27 cellular contexts compared by ENCODE assay signal in the genomic region with DNA sequence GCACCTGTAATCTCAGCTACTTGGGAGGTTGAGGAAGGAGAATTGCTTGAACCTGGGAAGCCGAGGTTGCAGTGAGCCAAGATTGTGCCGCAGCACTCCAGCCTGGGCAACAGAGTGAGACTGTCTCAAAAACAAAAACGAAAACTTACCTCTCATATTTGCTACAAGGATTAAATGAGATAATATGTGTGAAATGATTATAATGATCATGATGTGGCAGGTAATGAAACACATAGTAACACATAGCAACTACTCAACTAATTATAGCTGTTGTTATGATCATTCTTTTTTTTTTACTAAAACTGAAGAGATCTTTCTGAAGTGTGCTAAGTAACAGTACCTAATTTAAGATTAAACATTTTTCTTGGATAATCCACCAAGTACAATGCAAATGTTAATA. TPM values are rescaled to one million over a fixed set of nuclear protein-coding genes. Genes with fewer than 3 reads are reported as not detected.
DNase-seq lines count a peak whose midpoint lies in the region; ATAC-seq and TF ChIP-seq lines count a peak whose summit lies in the region.
"Had no signal": no experiment of that assay in that cellular context is flagged by ENCODE, and none has a peak within 500 bp of the region (broad histone marks: within the 10 kb centered on the region; RNA-seq: fewer than 3 reads in every experiment).

No MANE protein-coding gene starts in this region.

- TF ChIP-seq RAD21 in HCT116 (IDR thresholded peaks at IDR 0.05; ENCODE audit: low read depth), result no peak

- H4K20me1 ChIP-seq in GM23338 (replicated peaks; ENCODE audit: insufficient read depth), result no peaks in the 10 kb centered on the region
- H4K20me1 ChIP-seq in HCT116 (ENCODE audit: insufficient read depth), result no peaks in the 10 kb centered on the region
- H4K20me1 ChIP-seq: BLaER1 had no signal

- no peaks in the 10 kb centered on the region for H3K9me3 Mint-ChIP-seq in activated naive CD4-positive, alpha-beta T cell treated with anti-CD3 and anti-CD28 coated beads for 36 hours
- H3K9me3 Mint-ChIP-seq in GM23338, result no peaks in the 10 kb centered on the region
- no peaks in the 10 kb centered on the region for H3K9me3 Mint-ChIP-seq in activated T-helper 17 cell treated with anti-CD3 and anti-CD28 coated beads, Interleukin-2, amount 50 U/mL, for 72 hours
- H3K9me3 Mint-ChIP-seq: CD8-positive, alpha-beta memory T cell had no signal

- H3K4me3 ChIP-seq in GM23338, result no peak overlapping the region
- no peak overlapping the region for H3K4me3 ChIP-seq in HCT116 (replicated peaks in 1 of 2; ENCODE audit: low read depth in 1 of 2, low read length in 2 of 2)
- H3K4me3 ChIP-seq in thyroid gland (replicated peaks in 1 of 3), result no peak overlapping the region

- no peak overlapping the region for H3K9ac ChIP-seq in HCT116 (ENCODE audit: low read length)

- BruUV-seq in HCT116 (replicated peaks; lab: Mats Ljungman, UMichigan), result no TSS peak

- H3K9me2 ChIP-seq in GM23338 (ENCODE audit: insufficient read depth) (no peaks in the 10 kb centered on the region), HCT116 (ENCODE audit: insufficient read depth) (no peaks in the 10 kb centered on the region)

- peaks cover 23% of the 10 kb centered on the region for H3K4me1 Mint-ChIP-seq in activated naive CD4-positive, alpha-beta T cell treated with anti-CD3 and anti-CD28 coated beads for 36 hours (ENCODE audit: low read depth)
- H3K4me1 Mint-ChIP-seq in GM23338, result peaks cover 29% of the 10 kb centered on the region; the same call in 2 of the 3 replicates
- peaks cover 17% of the 10 kb centered on the region for H3K4me1 Mint-ChIP-seq in activated T-helper 17 cell treated with anti-CD3 and anti-CD28 coated beads, Interleukin-2, amount 50 U/mL, for 72 hours

- H3K4me1 ChIP-seq in GM23338 (ENCODE audit: insufficient read depth) (peaks cover 25% of the 10 kb centered on the region), HCT116 (ENCODE audit: control insufficient read depth in 1 of 2, insufficient read depth in 2 of 2, low read length in 2 of 2) (peaks cover 0 to 15% of the 10 kb centered on the region in 2 experiments; a peak in 3 of 4 replicates), thyroid gland (peaks cover 0 to 4% of the 10 kb centered on the region in 2 donors)

- TF ChIP-seq POLR2A in HCT116 (IDR thresholded peaks at IDR 0.05; ENCODE audit: borderline replicate concordance, extremely low read depth, insufficient read depth, insufficient read length), result no peak
- no peak for TF ChIP-seq POLR2A in thyroid gland (IDR thresholded peaks at IDR 0.05)

- H3F3A ChIP-seq in GM23338 (replicated peaks; ENCODE audit: low read depth), result no peaks in the 10 kb centered on the region

- RAD21 ChIA-PET in HCT116 (lab: Charles Lee; ENCODE audit: low non-redundant PET in 1 of 2, low total read pairs in 2 of 2, uncharacterized antibody in 2 of 2, unreplicated experiment in 2 of 2), result no interaction called here

- no peak overlapping the region for H2AFZ ChIP-seq in GM23338
- H2AFZ ChIP-seq in HCT116 (ENCODE audit: low read depth, low read length, poor library complexity, severe bottlenecking), result peak overlapping the region; percentile 32

- TF ChIP-seq CTCF in GM23338 (conservative IDR thresholded peaks at IDR 0.05; ENCODE audit: low read depth in 2 of 2) (no peak), HCT116 (IDR thresholded peaks at IDR 0.05 in 2 of 3, conservative IDR thresholded peaks at IDR 0.05 in 1 of 3; ENCODE audit: borderline replicate concordance in 1 of 3, insufficient read depth in 1 of 3, low read depth in 2 of 3, low read length in 2 of 3) (no peak), thyroid gland (IDR thresholded peaks at IDR 0.05) (no peak)

- H3K36me3 Mint-ChIP-seq in activated naive CD4-positive, alpha-beta T cell treated with anti-CD3 and anti-CD28 coated beads for 36 hours (ENCODE audit: low read depth), result no peaks in the 10 kb centered on the region
- H3K36me3 Mint-ChIP-seq in GM23338 (ENCODE audit: low read depth), result no peaks in the 10 kb centered on the region
- H3K36me3 Mint-ChIP-seq in activated T-helper 17 cell treated with anti-CD3 and anti-CD28 coated beads, Interleukin-2, amount 50 U/mL, for 72 hours (ENCODE audit: low read depth), result no peaks in the 10 kb centered on the region
- H3K36me3 Mint-ChIP-seq: CD14-positive monocyte; CD4-positive, alpha-beta memory T cell; CD4-positive, CD25-positive, alpha-beta regulatory T cell; CD8-positive, alpha-beta memory T cell had no signal

- H3K36me3 ChIP-seq in GM23338 (ENCODE audit: insufficient read depth), result no peaks in the 10 kb centered on the region
- no peaks in the 10 kb centered on the region for H3K36me3 ChIP-seq in HCT116 (ENCODE audit: control insufficient read depth in 1 of 2, insufficient read depth in 2 of 2, low read length in 2 of 2)
- H3K36me3 ChIP-seq in thyroid gland, result no peaks in the 10 kb centered on the region
- H3K36me3 ChIP-seq: BE2C, BLaER1 had no signal

- H3K27ac ChIP-seq in GM23338 (ENCODE audit: low read depth), result peak overlapping the region; percentile 95; the same call in 1 of the 2 replicates
- no peak overlapping the region for H3K27ac ChIP-seq in HCT116 (ENCODE audit: low read depth, low read length)
- H3K27ac ChIP-seq in thyroid gland, result no peak overlapping the region

- H3K79me2 ChIP-seq in GM23338 (replicated peaks; ENCODE audit: insufficient read depth), result no peaks in the 10 kb centered on the region
- H3K79me2 ChIP-seq in HCT116 (ENCODE audit: insufficient read depth, low read length), result no peaks in the 10 kb centered on the region

- no peaks in the 10 kb centered on the region for H3K27me3 ChIP-seq in GM23338 (ENCODE audit: insufficient read depth)
- no peaks in the 10 kb centered on the region; the same call in 1 of the 2 replicates for H3K27me3 ChIP-seq in HCT116 (ENCODE audit: insufficient read depth, low read length)
- H3K27me3 ChIP-seq in thyroid gland, result no peaks in the 10 kb centered on the region
- H3K27me3 ChIP-seq: BE2C, BLaER1 had no signal

- ATAC-seq in GM23338, result no peak
- ATAC-seq in HCT116, result no peak
- no peak for ATAC-seq in activated T-helper 17 cell treated with anti-CD3 and anti-CD28 coated beads, Interleukin-2, amount 50 U/mL, for 72 hours (replicated peaks)

- CTCF ChIA-PET in activated naive CD4-positive, alpha-beta T cell treated with anti-CD3 and anti-CD28 coated beads for 36 hours (lab: Charles Lee), result interaction anchor here (0.7 to 1.0 kb wide), 2 partner anchors 45 to 1393 kb away, joined by 3 to 4 read pairs; no protein-coding TSS in a partner anchor
- CTCF ChIA-PET in HCT116 (lab: Charles Lee), result no interaction called here

- whole genome bisulfite sequencing in thyroid gland, 2 donors, result 98 to 99% methylated on average over 3 of the region's 3 CpGs

- POLR2A ChIA-PET in HCT116 (lab: Charles Lee), result interaction anchor here (0.6 kb wide), 1 partner anchor 39 kb away, joined by 7 read pairs; no protein-coding TSS in a partner anchor

- peak overlapping the region; percentile 24 for H3K27ac Mint-ChIP-seq in activated naive CD4-positive, alpha-beta T cell treated with anti-CD3 and anti-CD28 coated beads for 36 hours
- no peak overlapping the region for H3K27ac Mint-ChIP-seq in GM23338
- no peak overlapping the region for H3K27ac Mint-ChIP-seq in activated T-helper 17 cell treated with anti-CD3 and anti-CD28 coated beads, Interleukin-2, amount 50 U/mL, for 72 hours

- no peaks in the 10 kb centered on the region for H3K27me3 Mint-ChIP-seq in activated naive CD4-positive, alpha-beta T cell treated with anti-CD3 and anti-CD28 coated beads for 36 hours (ENCODE audit: low read depth)
- peaks cover 2% of the 10 kb centered on the region for H3K27me3 Mint-ChIP-seq in GM23338 (ENCODE audit: insufficient read depth, low read depth, poor library complexity)
- H3K27me3 Mint-ChIP-seq in activated T-helper 17 cell treated with anti-CD3 and anti-CD28 coated beads, Interleukin-2, amount 50 U/mL, for 72 hours, result no peaks in the 10 kb centered on the region
- H3K27me3 Mint-ChIP-seq: CD4-positive, alpha-beta memory T cell had no signal

- no peaks in the 10 kb centered on the region for H3K9me3 ChIP-seq in HCT116 (ENCODE audit: control insufficient read depth in 1 of 2, insufficient read depth in 1 of 2, low read depth in 1 of 2, low read length in 2 of 2)
- H3K9me3 ChIP-seq in thyroid gland, result no peaks in the 10 kb centered on the region
- H3K9me3 ChIP-seq: BE2C, BLaER1 had no signal

- H3K4me2 ChIP-seq in GM23338 (no peak overlapping the region), HCT116 (ENCODE audit: low read length) (no peak overlapping the region)

- DNase-seq in activated naive CD4-positive, alpha-beta T cell treated with anti-CD3 and anti-CD28 coated beads for 36 hours, result no peak
- no peak for DNase-seq in activated naive CD4-positive, alpha-beta T cell treated with anti-CD3 and anti-CD28 coated beads, Interleukin-2, amount 50 U/mL, for 16 hours
- DNase-seq in GM23338 (ENCODE audit: low spot score) (no peak), HCT116 (ENCODE audit: low read depth, low spot score) (no peak), RPMI8226 (no peak), thyroid gland (no peak)
- DNase-seq: 8988T; ACHN; BE2C; C1 segment of cervical spinal cord; CD4-positive, alpha-beta memory T cell; CD4-positive, CD25-positive, alpha-beta regulatory T cell; CD8-positive, alpha-beta memory T cell; COR-L47; DMS 273 treated with DMSO at 0.1 percent for 48 hours; DMS153; DMS53; DMS79; DND-41; EL; GDM1 had no signal

- H3K4me3 Mint-ChIP-seq in activated naive CD4-positive, alpha-beta T cell treated with anti-CD3 and anti-CD28 coated beads for 36 hours, result no peak overlapping the region
- H3K4me3 Mint-ChIP-seq in GM23338, result no peak overlapping the region
- peak overlapping the region; percentile 82 for H3K4me3 Mint-ChIP-seq in activated T-helper 17 cell treated with anti-CD3 and anti-CD28 coated beads, Interleukin-2, amount 50 U/mL, for 72 hours

- intact Hi-C loops in activated naive CD4-positive, alpha-beta T cell treated with anti-CD3 and anti-CD28 coated beads for 36 hours (cut with micrococcal nuclease), result loop anchor here (2.0 kb wide), 2 partner anchors 205 to 1289 kb away; a partner anchor contains a TSS
- intact Hi-C loops in HCT116 (cut with micrococcal nuclease), result no loop called here
- intact Hi-C loops in thyroid gland (cut with DNase I), result no loop called here

RNA-seq across cellular contexts. Expression of a gene that starts 30.1 kb away (rescaled TPM):
- total RNA-seq in activated naive CD4-positive, alpha-beta T cell treated with anti-CD3 and anti-CD28 coated beads for 36 hours, result not detected
- 0.93 and 1.6 TPM in 2 replicates for total RNA-seq in GM23338 (2014; rRNA removed; shearing (Covaris generic))
- 0.24 and 0.26 TPM in 2 replicates for polyA plus RNA-seq in GM23338 (2016; fragmentation: Nextera tagmentation; extraction: Ambion mirVana)
- total RNA-seq in HCT116 (2021; ENCODE audit: unreplicated experiment) (not detected), thyroid gland (not detected)
- not detected in 2 replicates for polyA plus RNA-seq in HCT116 (2012)
- total RNA-seq in activated T-helper 17 cell treated with anti-CD3 and anti-CD28 coated beads, Interleukin-2, amount 50 U/mL, for 72 hours, result not detected
- total RNA-seq: CD4-positive, CD25-positive, alpha-beta regulatory T cell; CD8-positive, alpha-beta memory T cell; Daoy; G401 had no signal
- polyA plus RNA-seq: AG04450; CD4-positive, alpha-beta memory T cell; CD8-positive, alpha-beta memory T cell had no signal

RNA-seq across cellular contexts. Expression of a gene that starts 40.7 kb away (rescaled TPM):
- total RNA-seq in activated naive CD4-positive, alpha-beta T cell treated with anti-CD3 and anti-CD28 coated beads for 36 hours, result 1,000 to 10,000 TPM; 1,252 to 1,377 TPM
- 1,259 and 1,323 TPM in 2 replicates for total RNA-seq in GM23338 (2014; rRNA removed; shearing (Covaris generic))
- polyA plus RNA-seq in GM23338 (2016; fragmentation: Nextera tagmentation; extraction: Ambion mirVana), result 1,257 and 1,296 TPM in 2 replicates
- total RNA-seq in HCT116 (2021; ENCODE audit: unreplicated experiment), result 843 TPM
- polyA plus RNA-seq in HCT116 (2012), result 620 and 840 TPM in 2 replicates
- total RNA-seq in activated T-helper 17 cell treated with anti-CD3 and anti-CD28 coated beads, Interleukin-2, amount 50 U/mL, for 72 hours, result 100 to 1,000 TPM; 720 to 984 TPM
- total RNA-seq in thyroid gland, result 100 to 1,000 TPM; 380 to 454 (median 419) TPM
